Comparison of ENCODE assay signal across 1 cellular context in genomic region chr2:186431306-186431705, GRCh38.
TF ChIP-seq lines count a peak whose summit lies in the region.

No MANE protein-coding gene starts in this region.

TF ChIP-seq in GM23338, 12 proteins besides CTCF, POLR2A, EP300 and RAD21:
- TF ChIP-seq CREB1 (CRISPR knock-in tag; IDR thresholded peaks at IDR 0.05; ENCODE audit: low read depth): no peak
- no peak for TF ChIP-seq NANOG (IDR thresholded peaks at IDR 0.05; ENCODE audit: borderline replicate concordance)
- no peak for TF ChIP-seq ZNF331 (CRISPR knock-in tag; IDR thresholded peaks at IDR 0.05; ENCODE audit: low read depth)
- no peak for TF ChIP-seq POLR2AphosphoS5 (IDR thresholded peaks at IDR 0.05; ENCODE audit: low read depth)
- TF ChIP-seq ZNF114 (CRISPR knock-in tag; IDR thresholded peaks at IDR 0.05): no peak
- no peak for TF ChIP-seq REST (IDR thresholded peaks at IDR 0.05; ENCODE audit: unreplicated experiment)
- TF ChIP-seq EZH2 (IDR thresholded peaks at IDR 0.05; ENCODE audit: low read depth, unreplicated experiment): no peak
- no peak for TF ChIP-seq EZH2phosphoT487 (IDR thresholded peaks at IDR 0.05; ENCODE audit: unreplicated experiment)
- no peak for TF ChIP-seq ETS1 (IDR thresholded peaks at IDR 0.05)
- TF ChIP-seq ZNF462 (CRISPR knock-in tag; IDR thresholded peaks at IDR 0.05): no peak
- no peak for TF ChIP-seq JUNB (IDR thresholded peaks at IDR 0.05; ENCODE audit: unreplicated experiment)
- TF ChIP-seq STAT1 (IDR thresholded peaks at IDR 0.05; ENCODE audit: unreplicated experiment): no peak
